Comparison of ENCODE assay signal across 11 cellular contexts in genomic region chr17:27339198-27339835, GRCh38.
DNase-seq lines count a peak whose midpoint lies in the region; ATAC-seq lines count a peak whose summit lies in the region.
"Had no signal": no experiment of that assay in that cellular context is flagged by ENCODE, and none has a peak within 500 bp of the region (broad histone marks: within the 10 kb centered on the region; RNA-seq: fewer than 3 reads in every experiment).

No MANE protein-coding gene starts in this region.

- H3K36me3 Mint-ChIP-seq in stimulated activated memory B cell treated with anti-CD40 and anti-IgM and Interleukin-4, amounts not matched to agents 10 μg/mL and 1 μg/mL and 100 μg/mL, for 72 hours, result no peaks in the 10 kb centered on the region

- H3K4me3 Mint-ChIP-seq in stimulated activated memory B cell treated with anti-CD40 and anti-IgM and Interleukin-4, amounts not matched to agents 10 μg/mL and 1 μg/mL and 100 μg/mL, for 72 hours, result peak overlapping the region; percentile 46
- H3K4me3 Mint-ChIP-seq: activated CD4-positive, alpha-beta memory T cell treated with anti-CD3 and anti-CD28 coated beads, Interleukin-2, amount 10 ng/mL, durations not matched to agents 7 days and 5 days had no signal

- no peaks in the 10 kb centered on the region for H3K27me3 Mint-ChIP-seq in stimulated activated memory B cell treated with anti-CD40 and anti-IgM and Interleukin-4, amounts not matched to agents 10 μg/mL and 1 μg/mL and 100 μg/mL, for 72 hours

- ATAC-seq in GM18907 (IDR thresholded peaks at IDR 0.05; ENCODE audit: unreplicated experiment), result peak; percentile 61
- peak; percentile 17 for ATAC-seq in HG02588 (IDR thresholded peaks at IDR 0.05; ENCODE audit: unreplicated experiment)
- peak; percentile 40 for ATAC-seq in HG03469 (IDR thresholded peaks at IDR 0.05; ENCODE audit: unreplicated experiment)
- peak; percentile 73 for ATAC-seq in stimulated activated memory B cell treated with anti-CD40 and anti-IgM and Interleukin-4, amounts not matched to agents 10 μg/mL and 1 μg/mL and 100 μg/mL, for 72 hours

- H3K4me1 Mint-ChIP-seq in stimulated activated memory B cell treated with anti-CD40 and anti-IgM and Interleukin-4, amounts not matched to agents 10 μg/mL and 1 μg/mL and 100 μg/mL, for 72 hours, result peaks cover 53% of the 10 kb centered on the region

- H3K27ac Mint-ChIP-seq in stimulated activated memory B cell treated with anti-CD40 and anti-IgM and Interleukin-4, amounts not matched to agents 10 μg/mL and 1 μg/mL and 100 μg/mL, for 72 hours, result peak overlapping the region; percentile 77
- H3K27ac Mint-ChIP-seq: activated CD4-positive, alpha-beta memory T cell treated with anti-CD3 and anti-CD28 coated beads, Interleukin-2, amount 10 ng/mL, durations not matched to agents 7 days and 5 days had no signal

- DNase-seq in NCI-H1436 (lab: John Stamatoyannopoulos, UW) (no peak), DMS53 (lab: John Stamatoyannopoulos, UW) (no peak), NCI-H187 (lab: John Stamatoyannopoulos, UW) (no peak)
- DNase-seq: dorsolateral prefrontal cortex, mesenchymal stem cell, NCI-H526 had no signal

- no peaks in the 10 kb centered on the region for H3K9me3 Mint-ChIP-seq in stimulated activated memory B cell treated with anti-CD40 and anti-IgM and Interleukin-4, amounts not matched to agents 10 μg/mL and 1 μg/mL and 100 μg/mL, for 72 hours
- H3K9me3 Mint-ChIP-seq: activated CD4-positive, alpha-beta memory T cell treated with anti-CD3 and anti-CD28 coated beads, Interleukin-2, amount 10 ng/mL, durations not matched to agents 7 days and 5 days had no signal

Comparison
In these comparisons a context has a peak if more than half of its experiments do, and no peak if none do; other contexts are left out.
1. ATAC-seq: peak in every context shown above with its lines; median percentile 73 in stimulated activated memory B cell treated with anti-CD40 and anti-IgM and Interleukin-4, amounts not matched to agents 10 μg/mL and 1 μg/mL and 100 μg/mL, for 72 hours; 61 in GM18907; 40 in HG03469; 17 in HG02588.